Comparison of ENCODE assay signal across 26 cellular contexts in the genomic region with DNA sequence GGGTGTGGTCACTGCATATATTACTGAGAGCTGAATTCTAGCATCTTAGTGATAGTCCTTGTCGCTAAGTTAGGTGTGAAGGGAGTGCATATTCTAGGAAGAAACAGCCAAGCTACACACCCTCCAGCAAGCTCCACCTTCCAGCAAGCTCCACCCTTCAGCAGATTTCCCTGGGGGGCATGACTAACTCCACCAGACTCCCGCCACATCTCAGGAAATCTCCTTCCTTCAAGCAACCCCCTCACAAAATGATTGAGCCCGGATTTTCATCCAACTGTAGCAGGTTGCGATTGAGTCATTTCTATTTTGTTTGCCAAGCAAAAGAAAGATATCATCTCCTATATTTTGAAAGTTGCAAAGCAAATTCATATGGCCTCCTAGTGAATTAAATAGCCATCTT.
DNase-seq lines count a peak whose midpoint lies in the region; ATAC-seq, FAIRE-seq and TF ChIP-seq lines count a peak whose summit lies in the region.
"Had no signal": no experiment of that assay in that cellular context is flagged by ENCODE, and none has a peak within 500 bp of the region (broad histone marks: within the 10 kb centered on the region; RNA-seq: fewer than 3 reads in every experiment).

No MANE protein-coding gene starts in this region.

- no peak overlapping the region for H3K27ac Mint-ChIP-seq in astrocyte (ENCODE audit: unreplicated experiment)
- H3K27ac Mint-ChIP-seq: activated naive CD4-positive, alpha-beta T cell treated with anti-CD3 and anti-CD28 coated beads, Interleukin-2, amount 50 U/mL, for 24 hours; CD14-positive monocyte; naive B cell; stimulated activated naive CD8-positive, alpha-beta T cell treated with anti-CD3 and anti-CD28 coated beads, Interleukin-15, amount 100 ng/mL, for 72 hours; T-cell; type B pancreatic cell had no signal

- H3K4me1 ChIP-seq in BE2C (no peaks in the 10 kb centered on the region), astrocyte (ENCODE audit: insufficient read depth, low read length) (no peaks in the 10 kb centered on the region), foreskin keratinocyte (no peaks in the 10 kb centered on the region), HepG2 (ENCODE audit: insufficient read depth, low read length) (no peaks in the 10 kb centered on the region)
- H3K4me1 ChIP-seq: esophagus muscularis mucosa had no signal

- H3K4me3 ChIP-seq in BE2C (ENCODE audit: low read depth, low read length) (no peak overlapping the region), astrocyte (ENCODE audit: insufficient read depth, low read depth, low read length) (no peak overlapping the region), HepG2 (replicated peaks in 1 of 3; ENCODE audit: insufficient read depth in 1 of 3, low read depth in 2 of 3, low read length in 3 of 3) (no peak overlapping the region)
- H3K4me3 ChIP-seq: esophagus muscularis mucosa had no signal

- intact Hi-C loops in HepG2 (cut with micrococcal nuclease; ENCODE audit: unreplicated experiment): no loop called here

- no peaks in the 10 kb centered on the region for H3K4me1 Mint-ChIP-seq in astrocyte (ENCODE audit: low read depth, unreplicated experiment)
- H3K4me1 Mint-ChIP-seq: activated naive CD4-positive, alpha-beta T cell treated with anti-CD3 and anti-CD28 coated beads, Interleukin-2, amount 50 U/mL, for 24 hours; CD14-positive monocyte; naive B cell; stimulated activated naive CD8-positive, alpha-beta T cell treated with anti-CD3 and anti-CD28 coated beads, Interleukin-15, amount 100 ng/mL, for 72 hours; T-cell had no signal

- H3K9ac ChIP-seq in astrocyte (ENCODE audit: low read length) (no peak overlapping the region), HepG2 (ENCODE audit: insufficient read depth, low read depth, low read length) (no peak overlapping the region)

- ATAC-seq in foreskin keratinocyte (peak; percentile 39), GM21825 (IDR thresholded peaks at IDR 0.05; ENCODE audit: unreplicated experiment) (no peak), HepG2 (no peak)
- ATAC-seq: left colon; stimulated activated naive CD8-positive, alpha-beta T cell treated with anti-CD3 and anti-CD28 coated beads, Interleukin-15, amount 100 ng/mL, for 72 hours; T-cell had no signal

- no peak overlapping the region for H3K27ac ChIP-seq in astrocyte (ENCODE audit: low read depth, low read length)
- H3K27ac ChIP-seq in foreskin keratinocyte: no peak overlapping the region
- H3K27ac ChIP-seq in HepG2 (ENCODE audit: extremely low read length, insufficient read depth, low read length): no peak overlapping the region
- H3K27ac ChIP-seq: esophagus muscularis mucosa had no signal

- peaks cover 2% of the 10 kb centered on the region for H3K27me3 Mint-ChIP-seq in astrocyte (ENCODE audit: low read depth, unreplicated experiment)
- H3K27me3 Mint-ChIP-seq: type B pancreatic cell had no signal

- no peaks in the 10 kb centered on the region for H3K36me3 Mint-ChIP-seq in astrocyte (ENCODE audit: low read depth, unreplicated experiment)
- H3K36me3 Mint-ChIP-seq: activated naive CD4-positive, alpha-beta T cell treated with anti-CD3 and anti-CD28 coated beads, Interleukin-2, amount 50 U/mL, for 24 hours; CD14-positive monocyte; T-cell; type B pancreatic cell had no signal

- POLR2A ChIA-PET in HepG2 (lab: Yijun Ruan, JAX): no interaction called here

- H3K36me3 ChIP-seq in BE2C (no peaks in the 10 kb centered on the region), astrocyte (ENCODE audit: insufficient read depth, low read length) (no peaks in the 10 kb centered on the region), HepG2 (replicated peaks in 1 of 2; ENCODE audit: control insufficient read depth in 1 of 2, insufficient read depth in 2 of 2, low read length in 2 of 2) (no peaks in the 10 kb centered on the region)
- H3K36me3 ChIP-seq: esophagus muscularis mucosa had no signal

- no peak for TF ChIP-seq POLR2A in HepG2 (IDR thresholded peaks at IDR 0.05; ENCODE audit: insufficient read depth in 1 of 2, low read depth in 2 of 2, low read length in 2 of 2)

- no peaks in the 10 kb centered on the region for H3K9me3 Mint-ChIP-seq in astrocyte (ENCODE audit: unreplicated experiment)
- H3K9me3 Mint-ChIP-seq: activated naive CD4-positive, alpha-beta T cell treated with anti-CD3 and anti-CD28 coated beads, Interleukin-2, amount 50 U/mL, for 24 hours; type B pancreatic cell had no signal

- peak; percentile 33 for DNase-seq in BE2C
- peak; percentile 61 for DNase-seq in M059J (ENCODE audit: low read depth)
- peak; percentile 32 for DNase-seq in astrocyte (ENCODE audit: low read depth)
- DNase-seq in foreskin keratinocyte: peak in 1 of 2 donors; percentile 8
- DNase-seq in HepG2 (ENCODE audit: low spot score): no peak
- no peak for DNase-seq in AML-193 (lab: John Stamatoyannopoulos, UW)
- DNase-seq in frontal cortex (ENCODE audit: low spot score in 2 of 2): no peak
- DNase-seq: activated CD4-positive, alpha-beta T cell treated with anti-CD3 and anti-CD28 coated beads for 48 hours; aorta; effector CD8-positive, alpha-beta T cell; left colon; naive B cell; NCI-H1417 treated with DMSO at 0.1 percent for 48 hours; NCI-H774; retina; SHP77; stimulated activated CD4-positive, alpha-beta T cell treated with anti-CD3 and anti-CD28 coated beads, Interleukin-4, amount 100 ng/mL, for 24 hours; stimulated activated naive CD8-positive, alpha-beta T cell treated with anti-CD3 and anti-CD28 coated beads, Interleukin-15, amount 100 ng/mL, for 72 hours; T-cell had no signal

- TF ChIP-seq RAD21 in HepG2 (CRISPR knock-in tag; IDR thresholded peaks at IDR 0.05): no peak

- WGBS in HepG2 (ENCODE audit: low lambda C conversion rate): 20% methylated on average over 4 of the region's 4 CpGs

- no peak for TF ChIP-seq CTCF in BE2C (IDR thresholded peaks at IDR 0.05; ENCODE audit: low read depth, low read length)
- no peak for TF ChIP-seq CTCF in astrocyte (IDR thresholded peaks at IDR 0.05; ENCODE audit: insufficient read depth, low read depth, low read length)
- TF ChIP-seq CTCF in foreskin keratinocyte (conservative IDR thresholded peaks at IDR 0.05): no peak
- no peak for TF ChIP-seq CTCF in HepG2 (CRISPR knock-in tag; IDR thresholded peaks at IDR 0.05)

- TF ChIP-seq EP300 in HepG2 (IDR thresholded peaks at IDR 0.05; ENCODE audit: low read depth in 2 of 2, low read length in 2 of 2) (no peak), HepG2 (CRISPR knock-in tag; IDR thresholded peaks at IDR 0.05; ENCODE audit: borderline replicate concordance) (no peak)

- no peaks in the 10 kb centered on the region for H4K20me1 ChIP-seq in astrocyte (ENCODE audit: insufficient read depth, low read length)
- no peaks in the 10 kb centered on the region for H4K20me1 ChIP-seq in HepG2 (ENCODE audit: insufficient read depth, low read length)

- H3K4me2 ChIP-seq in astrocyte (ENCODE audit: low read length) (no peak overlapping the region), HepG2 (ENCODE audit: low read depth, low read length) (no peak overlapping the region)

- H2AFZ ChIP-seq in astrocyte (ENCODE audit: low read depth, low read length) (no peak overlapping the region), HepG2 (ENCODE audit: low read length) (no peak overlapping the region)

- no TSS peak for BruUV-seq in HepG2 (replicated peaks; lab: Mats Ljungman, UMichigan)

- H3K27me3 ChIP-seq in BE2C: no peaks in the 10 kb centered on the region
- H3K27me3 ChIP-seq in astrocyte (ENCODE audit: insufficient read depth, low read length): no peaks in the 10 kb centered on the region
- no peaks in the 10 kb centered on the region for H3K27me3 ChIP-seq in foreskin keratinocyte
- H3K27me3 ChIP-seq in HepG2 (ENCODE audit: control insufficient read depth in 1 of 2, insufficient read depth in 2 of 2, low read length in 2 of 2): peaks cover 1 to 9% of the 10 kb centered on the region in 2 experiments; a peak in 2 of 5 replicates
- H3K27me3 ChIP-seq: esophagus muscularis mucosa had no signal

- FAIRE-seq in astrocyte (lab: Jason Lieb, UNC) (no peak), HepG2 (lab: Jason Lieb, UNC) (no peak), frontal cortex (lab: Jason Lieb, UNC) (no peak)
- FAIRE-seq: D721Med, H1 had no signal

- CTCF ChIA-PET in HepG2 (lab: Yijun Ruan, JAX; ENCODE audit: low intra/inter-chr PET ratio, low total read pairs): no interaction called here

- H3K79me2 ChIP-seq in astrocyte (ENCODE audit: insufficient read depth, low read length): no peaks in the 10 kb centered on the region
- H3K79me2 ChIP-seq in HepG2 (ENCODE audit: insufficient read depth, low read length): no peaks in the 10 kb centered on the region

- no peak overlapping the region for H3K4me3 Mint-ChIP-seq in astrocyte (ENCODE audit: unreplicated experiment)
- H3K4me3 Mint-ChIP-seq: activated naive CD4-positive, alpha-beta T cell treated with anti-CD3 and anti-CD28 coated beads, Interleukin-2, amount 50 U/mL, for 24 hours; CD14-positive monocyte; stimulated activated naive CD8-positive, alpha-beta T cell treated with anti-CD3 and anti-CD28 coated beads, Interleukin-15, amount 100 ng/mL, for 72 hours; T-cell; type B pancreatic cell had no signal

- H3K9me3 ChIP-seq in BE2C: no peaks in the 10 kb centered on the region
- no peaks in the 10 kb centered on the region for H3K9me3 ChIP-seq in astrocyte (ENCODE audit: insufficient read depth, low read depth, low read length)
- no peaks in the 10 kb centered on the region for H3K9me3 ChIP-seq in HepG2 (ENCODE audit: low read length)
- H3K9me3 ChIP-seq: esophagus muscularis mucosa had no signal

- in situ Hi-C loops in HepG2 (cut with HindIII; ENCODE audit: extremely low pct_ligation_motif_present, low pct_unique_long_range_greater_than_20kb): no loop called here

TF ChIP-seq in HepG2, 621 proteins besides CTCF, POLR2A, EP300 and RAD21 (continues in another document):
- TF ChIP-seq MZF1 (CRISPR knock-in tag; IDR thresholded peaks at IDR 0.05; ENCODE audit: borderline replicate concordance) (no peak), ZNF546 (CRISPR knock-in tag; conservative IDR thresholded peaks at IDR 0.05) (no peak), SNAI1 (CRISPR knock-in tag; IDR thresholded peaks at IDR 0.05; ENCODE audit: borderline replicate concordance) (no peak), JUNB (CRISPR knock-in tag; IDR thresholded peaks at IDR 0.05; ENCODE audit: borderline replicate concordance) (no peak), SRF (IDR thresholded peaks at IDR 0.05; ENCODE audit: low read depth, low read length) (no peak), TGIF2 (CRISPR knock-in tag; IDR thresholded peaks at IDR 0.05) (no peak)
- TF ChIP-seq, protein P1, sequence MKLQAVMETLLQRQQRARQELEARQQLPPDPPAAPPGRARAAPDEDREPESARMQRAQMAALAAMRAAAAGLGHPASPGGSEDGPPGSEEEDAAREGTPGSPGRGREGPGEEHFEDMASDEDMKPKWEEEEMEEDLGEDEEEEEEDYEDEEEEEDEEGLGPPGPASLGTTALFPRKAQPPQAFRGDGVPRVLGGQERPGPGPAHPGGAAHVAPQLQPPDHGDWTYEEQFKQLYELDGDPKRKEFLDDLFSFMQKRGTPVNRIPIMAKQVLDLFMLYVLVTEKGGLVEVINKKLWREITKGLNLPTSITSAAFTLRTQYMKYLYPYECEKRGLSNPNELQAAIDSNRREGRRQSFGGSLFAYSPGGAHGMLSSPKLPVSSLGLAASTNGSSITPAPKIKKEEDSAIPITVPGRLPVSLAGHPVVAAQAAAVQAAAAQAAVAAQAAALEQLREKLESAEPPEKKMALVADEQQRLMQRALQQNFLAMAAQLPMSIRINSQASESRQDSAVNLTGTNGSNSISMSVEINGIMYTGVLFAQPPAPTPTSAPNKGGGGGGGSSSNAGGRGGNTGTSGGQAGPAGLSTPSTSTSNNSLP (IDR thresholded peaks at IDR 0.05; ENCODE audit: low read depth, low read length): no peak

Comparison
In these comparisons a context has a peak if more than half of its experiments do, and no peak if none do; other contexts are left out.
1. DNase-seq: peak in BE2C (single experiment), M059J (single experiment) and astrocyte (single experiment); none in HepG2 (single experiment), AML-193 (0 of 2) and frontal cortex (0 of 2).